Comparison of ENCODE assay signal across 1 cellular context in genomic region chrX:107507093-107507743, GRCh38.
TF ChIP-seq lines count a peak whose summit lies in the region.

No MANE protein-coding gene starts in this region.

TF ChIP-seq in WTC11, 78 proteins besides CTCF, POLR2A, EP300 and RAD21 (continued from another document):
- no peak for TF ChIP-seq ERG (CRISPR knock-in tag; IDR thresholded peaks at IDR 0.05)
TF ChIP-seq in WTC11: peak in this region for 0.
